ENCODE assay signal across 27 cellular contexts in genomic region chr17:11276486-11276885, GRCh38. TPM values are rescaled to one million over a fixed set of nuclear protein-coding genes. Genes with fewer than 3 reads are reported as not detected.
DNase-seq lines count a peak whose midpoint lies in the region; TF ChIP-seq lines count a peak whose summit lies in the region.
"Had no signal": no experiment of that assay in that cellular context is flagged by ENCODE, and none has a peak within 500 bp of the region (broad histone marks: within the 10 kb centered on the region; RNA-seq: fewer than 3 reads in every experiment).

No MANE protein-coding gene starts in this region.

- CTCF ChIA-PET in HEK293 (lab: Yijun Ruan, JAX) = interaction anchor here (0.6 kb wide), 2 partner anchors 350 to 652 kb away, joined by 3 to 6 read pairs; no protein-coding TSS in a partner anchor

- H3K9me3 ChIP-seq in H9 (ENCODE audit: control insufficient read depth, low read depth, low read length) = no peaks in the 10 kb centered on the region
- H3K9me3 ChIP-seq in HEK293 (ENCODE audit: control insufficient read depth, insufficient read depth, low read depth, low read length) = peaks cover 3% of the 10 kb centered on the region; the same call in 1 of the 2 replicates
- H3K9me3 ChIP-seq: BE2C had no signal

- H3K9ac ChIP-seq in H9 (ENCODE audit: extremely low read depth, insufficient read length, low read length) = no peak overlapping the region
- H3K9ac ChIP-seq: BLaER1 had no signal

- H3K27me3 ChIP-seq in H9 (ENCODE audit: insufficient read depth, low read length) = no peaks in the 10 kb centered on the region
- H3K27me3 ChIP-seq: BE2C, BLaER1 had no signal

- no peak overlapping the region for H3K56ac ChIP-seq in H9 (ENCODE audit: insufficient read length, low read depth, low read length)

- no peak overlapping the region for H4K91ac ChIP-seq in H9 (ENCODE audit: insufficient read length, low read depth, low read length)

- H3K23ac ChIP-seq in H9 (ENCODE audit: insufficient read length, low read depth, low read length) = no peak overlapping the region

- DNase-seq in H9 (no peak), coronary artery (ENCODE audit: low spot score) (peak; percentile 24), islet precursor cell (peak; percentile 3), NK-92 (lab: John Stamatoyannopoulos, UW; ENCODE audit: unreplicated experiment) (no peak), activated T-cell treated with anti-CD3 and anti-CD28 coated beads for 4 hours (no peak), NCI-H1436 (lab: John Stamatoyannopoulos, UW) (no peak), SW 1271 (lab: John Stamatoyannopoulos, UW) (no peak)
- DNase-seq: 8988T; ACHN; BE2C; CD4-positive, alpha-beta memory T cell; CD4-positive, CD25-positive, alpha-beta regulatory T cell; CD8-positive, alpha-beta memory T cell; COR-L47; DMS 273 treated with DMSO at 0.1 percent for 48 hours; DMS153; DMS53; DMS79; DND-41; EL; GDM1 had no signal

- H3K36me3 ChIP-seq in HEK293 (ENCODE audit: control insufficient read depth in 2 of 2, insufficient read depth in 1 of 2, low read length in 2 of 2) = no peaks in the 10 kb centered on the region
- H3K36me3 ChIP-seq: BE2C, BLaER1 had no signal

- H3K79me1 ChIP-seq in H9 (ENCODE audit: insufficient read depth, low read depth, low read length, poor library complexity, severe bottlenecking) = no peaks in the 10 kb centered on the region

- H3K4me1 Mint-ChIP-seq in H9 = peaks cover 3 to 5% of the 10 kb centered on the region in 2 experiments; a peak in 1 of 4 replicates
- H3K4me1 Mint-ChIP-seq: CD14-positive monocyte; CD4-positive, alpha-beta memory T cell; CD4-positive, CD25-positive, alpha-beta regulatory T cell; CD8-positive, alpha-beta memory T cell had no signal

- H4K20me1 ChIP-seq in H9 (ENCODE audit: control insufficient read depth, insufficient read depth, insufficient read length) = no peaks in the 10 kb centered on the region
- H4K20me1 ChIP-seq: BLaER1 had no signal

- H3K4me2 ChIP-seq in H9 (ENCODE audit: insufficient read depth, insufficient read length, low read length) = no peak overlapping the region
- H3K4me2 ChIP-seq: BLaER1 had no signal

- TF ChIP-seq CTCF in H9 (conservative IDR thresholded peaks at IDR 0.05) (no peak), HEK293 (tag by site-specific recombination; IDR thresholded peaks at IDR 0.05) (no peak), coronary artery (IDR thresholded peaks at IDR 0.05) (no peak)

- H3K79me2 ChIP-seq in H9 (ENCODE audit: insufficient read depth, low read length) = no peaks in the 10 kb centered on the region

- no peak overlapping the region for H3K18ac ChIP-seq in H9 (ENCODE audit: insufficient read length, low read depth, low read length)

- WGBS in H9 (ENCODE audit: extremely low coverage, insufficient read length, low lambda C conversion rate) = 100% methylated on average over 1 of the region's 4 CpGs

- no peak overlapping the region for H2AFZ ChIP-seq in H9 (ENCODE audit: low read length)

- H4K5ac ChIP-seq in H9 (ENCODE audit: insufficient read length, low read depth, low read length) = no peak overlapping the region

- H3K9me3 Mint-ChIP-seq in H9 = peaks cover 7 to 8% of the 10 kb centered on the region in 2 experiments; a peak in 4 of 5 replicates

- no peaks in the 10 kb centered on the region for H3K23me2 ChIP-seq in H9 (ENCODE audit: insufficient read length, low read depth, low read length, poor library complexity, severe bottlenecking)

- no peaks in the 10 kb centered on the region for H3K4me1 ChIP-seq in H9 (ENCODE audit: insufficient read depth, low read length)
- H3K4me1 ChIP-seq in HEK293 (ENCODE audit: control insufficient read depth, insufficient read depth, low read length) = no peaks in the 10 kb centered on the region; the same call in 1 of the 2 replicates
- H3K4me1 ChIP-seq: BE2C, BLaER1 had no signal

- H3K27ac Mint-ChIP-seq in H9 = no peak overlapping the region
- H3K27ac Mint-ChIP-seq: CD14-positive monocyte; CD4-positive, alpha-beta memory T cell; CD4-positive, CD25-positive, alpha-beta regulatory T cell; CD8-positive, alpha-beta memory T cell had no signal

- no peak overlapping the region for H3K4me3 ChIP-seq in HEK293 (ENCODE audit: low read depth, low read length)
- H3K4me3 ChIP-seq in coronary artery = no peak overlapping the region
- H3K4me3 ChIP-seq: BLaER1, GM12878 had no signal

- peaks cover 3% of the 10 kb centered on the region; the same call in 1 of the 2 replicates for H3K27me3 Mint-ChIP-seq in H9 (ENCODE audit: low read depth)
- H3K27me3 Mint-ChIP-seq: CD4-positive, alpha-beta memory T cell; CD4-positive, CD25-positive, alpha-beta regulatory T cell had no signal

- no peak overlapping the region for H3T11ph ChIP-seq in H9 (ENCODE audit: low read length)

- no peak overlapping the region for H2BK120ac ChIP-seq in H9 (ENCODE audit: low read depth, low read length, poor library complexity, severe bottlenecking)

- H3K14ac ChIP-seq in H9 (ENCODE audit: insufficient read depth, low read length) = no peak overlapping the region

- H3K4ac ChIP-seq in H9 (ENCODE audit: low read depth, low read length) = no peak overlapping the region

- H3K27ac ChIP-seq in H9 (ENCODE audit: insufficient read length, low read depth, low read length) (no peak overlapping the region), HEK293 (ENCODE audit: extremely low read depth, low read depth, low read length) (no peak overlapping the region), coronary artery (no peak overlapping the region)
- H3K27ac ChIP-seq: BLaER1 had no signal

- H2BK5ac ChIP-seq in H9 (ENCODE audit: insufficient read length, low read length) = no peak overlapping the region

- no peak overlapping the region for H3K4me3 Mint-ChIP-seq in H9
- H3K4me3 Mint-ChIP-seq: CD14-positive monocyte; CD4-positive, alpha-beta memory T cell; CD4-positive, CD25-positive, alpha-beta regulatory T cell; CD8-positive, alpha-beta memory T cell had no signal

- no peak overlapping the region for H2BK15ac ChIP-seq in H9 (ENCODE audit: low read depth, low read length)

- no peak overlapping the region for H2BK20ac ChIP-seq in H9 (ENCODE audit: low read depth, low read length, poor library complexity, severe bottlenecking)

- H4K8ac ChIP-seq in H9 (replicated peaks; ENCODE audit: insufficient read length, low read depth, low read length) = peak overlapping the region; percentile 21

- POLR2A ChIA-PET in HEK293 (lab: Yijun Ruan, JAX) = no interaction called here

- H3K36me3 Mint-ChIP-seq in H9 (ENCODE audit: insufficient read depth in 1 of 3, low read depth in 3 of 3) = peaks cover 0 to 8% (median 6%) of the 10 kb centered on the region in 3 experiments; a peak in 3 of 7 replicates
- H3K36me3 Mint-ChIP-seq: CD14-positive monocyte; CD4-positive, alpha-beta memory T cell; CD4-positive, CD25-positive, alpha-beta regulatory T cell; CD8-positive, alpha-beta memory T cell had no signal

- no peak overlapping the region for H2BK12ac ChIP-seq in H9 (ENCODE audit: insufficient read length, low read depth, low read length)

- H2AK5ac ChIP-seq in H9 (ENCODE audit: insufficient read length, low read length) = no peak overlapping the region

TF ChIP-seq in HEK293, 187 proteins besides CTCF, POLR2A, EP300 and RAD21:
- TF ChIP-seq ZNF704 (tag by site-specific recombination; IDR thresholded peaks at IDR 0.05) (no peak), ZXDB (tag by site-specific recombination; IDR thresholded peaks at IDR 0.05) (no peak), ZNF513 (tag by site-specific recombination; IDR thresholded peaks at IDR 0.05) (peak; percentile 86), OSR2 (tag by site-specific recombination; IDR thresholded peaks at IDR 0.05) (no peak), FEZF1 (tag by site-specific recombination; IDR thresholded peaks at IDR 0.05) (no peak)

RNA-seq across cellular contexts. Expression of gene SHISA6, which starts 35.5 kb away (rescaled TPM):
- total RNA-seq in H9 (2021) = 1.9 and 2.9 TPM in 2 replicates
- total RNA-seq: CD4-positive, alpha-beta memory T cell; CD4-positive, CD25-positive, alpha-beta regulatory T cell; CD8-positive, alpha-beta memory T cell; Daoy; G401; GM12878 had no signal

Comparison
In these comparisons a context has a peak if more than half of its experiments do, and no peak if none do; other contexts are left out.
1. DNase-seq: peak in coronary artery (single experiment) and islet precursor cell (single experiment); none in H9 (single experiment), NK-92 (single experiment), activated T-cell treated with anti-CD3 and anti-CD28 coated beads for 4 hours (single experiment), NCI-H1436 (single experiment) and SW 1271 (0 of 2).